1 cellular context compared by ENCODE assay signal in the genomic region with DNA sequence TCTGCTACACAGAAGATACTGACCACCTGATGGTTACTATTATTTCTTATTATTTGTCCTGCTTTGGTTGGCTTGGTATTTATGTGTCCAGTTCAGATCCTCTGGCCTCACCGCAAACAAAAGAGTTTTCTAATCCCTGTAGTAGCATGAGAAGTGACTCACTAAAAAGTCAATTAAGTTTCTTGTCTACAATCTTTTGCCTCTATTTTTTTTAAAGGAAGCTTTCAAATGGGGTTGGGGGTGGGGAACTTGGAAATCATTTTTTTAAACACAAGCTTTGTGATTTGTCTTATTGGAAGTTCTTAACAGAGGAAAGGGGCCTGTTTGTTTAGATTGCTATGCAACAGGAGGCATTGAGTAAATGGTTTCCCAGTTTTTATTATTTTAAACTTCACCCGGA.
A peak's percentile ranks its signal among the peaks of the same experiment; 100 is the strongest.
TF ChIP-seq lines count a peak whose summit lies in the region.

No MANE protein-coding gene starts in this region.

TF ChIP-seq in endothelial cell of umbilical vein, 7 proteins besides CTCF, POLR2A, EP300 and RAD21:
- peak; percentile 32 for TF ChIP-seq FOS (IDR thresholded peaks at IDR 0.05; ENCODE audit: borderline replicate concordance, insufficient read depth, low read length)
- peak; percentile 50 for TF ChIP-seq JUN (IDR thresholded peaks at IDR 0.05; ENCODE audit: borderline replicate concordance, insufficient read depth, insufficient read length, low read depth)
- TF ChIP-seq POLR2AphosphoS5 (IDR thresholded peaks at IDR 0.05; ENCODE audit: insufficient read depth, low read depth, low read length), result no peak
